ENCODE assay signal across 8 cellular contexts in genomic region chr12:132955094-132955932, GRCh38. TPM values are rescaled to one million over a fixed set of nuclear protein-coding genes. Genes with fewer than 3 reads are reported as not detected.
A peak's percentile ranks its signal among the peaks of the same experiment; 100 is the strongest.
DNase-seq lines count a peak whose midpoint lies in the region; ATAC-seq lines count a peak whose summit lies in the region.

No MANE protein-coding gene starts in this region.

- ATAC-seq in GM21529 (IDR thresholded peaks at IDR 0.05; ENCODE audit: unreplicated experiment): peak; percentile 39
- ATAC-seq in naive thymus-derived CD8-positive, alpha-beta T cell: peak; percentile 52 to 53

- H3K27ac Mint-ChIP-seq in activated CD4-positive, alpha-beta memory T cell treated with anti-CD3 and anti-CD28 coated beads, Interleukin-2, amount 10 ng/mL, durations not matched to agents 7 days and 5 days: peak overlapping the region; percentile 73
- peak overlapping the region; percentile 35 to 97 (median 91) for H3K27ac Mint-ChIP-seq in naive thymus-derived CD8-positive, alpha-beta T cell

- H3K4me1 Mint-ChIP-seq in activated CD4-positive, alpha-beta memory T cell treated with anti-CD3 and anti-CD28 coated beads, Interleukin-2, amount 10 ng/mL, durations not matched to agents 7 days and 5 days: peaks cover 19% of the 10 kb centered on the region
- peaks cover 26 to 47% (median 39%) of the 10 kb centered on the region in 4 donors for H3K4me1 Mint-ChIP-seq in naive thymus-derived CD8-positive, alpha-beta T cell

- peaks cover 39% of the 10 kb centered on the region for H3K36me3 Mint-ChIP-seq in activated CD4-positive, alpha-beta memory T cell treated with anti-CD3 and anti-CD28 coated beads, Interleukin-2, amount 10 ng/mL, durations not matched to agents 7 days and 5 days (ENCODE audit: low read depth)
- H3K36me3 Mint-ChIP-seq in naive thymus-derived CD8-positive, alpha-beta T cell: peaks cover 7 to 13% (median 8%) of the 10 kb centered on the region in 3 donors

- H3K9me3 Mint-ChIP-seq in activated CD4-positive, alpha-beta memory T cell treated with anti-CD3 and anti-CD28 coated beads, Interleukin-2, amount 10 ng/mL, durations not matched to agents 7 days and 5 days: peaks cover 30% of the 10 kb centered on the region
- H3K9me3 Mint-ChIP-seq in naive thymus-derived CD8-positive, alpha-beta T cell: peaks cover 0 to 13% (median 4%) of the 10 kb centered on the region in 9 donors

- DNase-seq in NCI-H1694 treated with DMSO at 0.1 percent for 48 hours (lab: John Stamatoyannopoulos, UW) (peak; percentile 1), NCI-H1694 (lab: John Stamatoyannopoulos, UW) (no peak), KBM-7 (peak; percentile 20), fibroblast of peridontal ligament (ENCODE audit: extremely low read depth) (peak; percentile 75), SW480 (ENCODE audit: low spot score) (no peak)
- peak; percentile 21 for DNase-seq in activated CD4-positive, alpha-beta memory T cell treated with anti-CD3 and anti-CD28 coated beads, Interleukin-2, amount 10 ng/mL, durations not matched to agents 7 days and 5 days
- peak in 3 of 10 donors; percentile 0 to 6 (median 1) for DNase-seq in naive thymus-derived CD8-positive, alpha-beta T cell

- peak overlapping the region; percentile 96 for H3K4me3 Mint-ChIP-seq in activated CD4-positive, alpha-beta memory T cell treated with anti-CD3 and anti-CD28 coated beads, Interleukin-2, amount 10 ng/mL, durations not matched to agents 7 days and 5 days
- H3K4me3 Mint-ChIP-seq in naive thymus-derived CD8-positive, alpha-beta T cell: peak overlapping the region; percentile 76 to 97 (median 90)

- CTCF ChIA-PET in activated CD4-positive, alpha-beta memory T cell treated with anti-CD3 and anti-CD28 coated beads, Interleukin-2, amount 10 ng/mL, durations not matched to agents 7 days and 5 days (lab: Charles Lee): interaction anchor here (1.3 kb wide), 2 partner anchors 21 to 225 kb away, joined by 3 to 5 read pairs; partner anchors contain the start of gene ZNF268

- H3K27me3 Mint-ChIP-seq in activated CD4-positive, alpha-beta memory T cell treated with anti-CD3 and anti-CD28 coated beads, Interleukin-2, amount 10 ng/mL, durations not matched to agents 7 days and 5 days: no peaks in the 10 kb centered on the region
- no peaks in the 10 kb centered on the region for H3K27me3 Mint-ChIP-seq in naive thymus-derived CD8-positive, alpha-beta T cell

- POLR2A ChIA-PET in activated CD4-positive, alpha-beta memory T cell treated with anti-CD3 and anti-CD28 coated beads, Interleukin-2, amount 10 ng/mL, durations not matched to agents 7 days and 5 days (lab: Charles Lee): interaction anchor here (1.0 to 1.3 kb wide), 3 partner anchors 32 to 82 kb away, joined by 3 to 7 read pairs (median 4); partner anchors contain the start of gene ZNF84
- POLR2A ChIA-PET in naive thymus-derived CD8-positive, alpha-beta T cell (lab: Charles Lee): interaction anchor here (0.6 to 2.3 kb wide), 7 partner anchors 31 to 127 kb away, joined by 3 to 13 read pairs (median 3); partner anchors contain the start of genes GOLGA3, ZNF26 and ZNF84

- in situ Hi-C loops in KBM-7 (cut with MboI; ENCODE audit: low pct_unique_long_range_greater_than_20kb, low sequenced_read_pairs): no loop called here

RNA-seq across cellular contexts. Expression of gene ZNF605, which starts 0.8 kb away (rescaled TPM):
- 1 to 10 TPM; 7.2 to 7.9 TPM for total RNA-seq in activated CD4-positive, alpha-beta memory T cell treated with anti-CD3 and anti-CD28 coated beads, Interleukin-2, amount 10 ng/mL, durations not matched to agents 7 days and 5 days
- total RNA-seq in naive thymus-derived CD8-positive, alpha-beta T cell: 10 to 100 TPM; 17.4 to 18.6 TPM
- under 1 TPM; 0.46 to 0.72 (median 0.65) TPM for polyA plus RNA-seq in naive thymus-derived CD8-positive, alpha-beta T cell

RNA-seq across cellular contexts. Expression of gene ZNF26, which starts 30.9 kb away (rescaled TPM):
- total RNA-seq in activated CD4-positive, alpha-beta memory T cell treated with anti-CD3 and anti-CD28 coated beads, Interleukin-2, amount 10 ng/mL, durations not matched to agents 7 days and 5 days: 10 to 100 TPM; 15.2 to 15.5 TPM
- total RNA-seq in naive thymus-derived CD8-positive, alpha-beta T cell: 10 to 100 TPM; 30.0 to 34.2 TPM
- 10 to 100 TPM; 10.6 to 19.2 (median 15.6) TPM for polyA plus RNA-seq in naive thymus-derived CD8-positive, alpha-beta T cell

Comparison
In these comparisons a context has a peak if more than half of its experiments do, and no peak if none do; other contexts are left out.
1. DNase-seq: peak in NCI-H1694 treated with DMSO at 0.1 percent for 48 hours (single experiment), KBM-7 (single experiment), activated CD4-positive, alpha-beta memory T cell treated with anti-CD3 and anti-CD28 coated beads, Interleukin-2, amount 10 ng/mL, durations not matched to agents 7 days and 5 days (single experiment) and fibroblast of peridontal ligament (single experiment); none in NCI-H1694 (single experiment) and SW480 (single experiment).